Comparison of ENCODE assay signal across 14 cellular contexts in genomic region chr1:79633456-79633855, GRCh38.
A peak's percentile ranks its signal among the peaks of the same experiment; 100 is the strongest.
DNase-seq lines count a peak whose midpoint lies in the region; ATAC-seq and TF ChIP-seq lines count a peak whose summit lies in the region.
"Had no signal": no experiment of that assay in that cellular context is flagged by ENCODE, and none has a peak within 500 bp of the region (broad histone marks: within the 10 kb centered on the region; RNA-seq: fewer than 3 reads in every experiment).

No MANE protein-coding gene starts in this region.

- DNase-seq in BJ (ENCODE audit: low read depth): peak; percentile 44
- peak; percentile 61 for DNase-seq in amniotic epithelial cell (ENCODE audit: low read depth)
- DNase-seq in iris pigment epithelial cell (ENCODE audit: low read depth): peak; percentile 35
- no peak for DNase-seq in stimulated activated naive CD4-positive, alpha-beta T cell treated with Interleukin-2 at 50 U/mL for 16 hours (lab: John Stamatoyannopoulos, UW)
- DNase-seq in cardiac septum (ENCODE audit: low spot score): no peak
- no peak for DNase-seq in Kasumi-1 (lab: John Stamatoyannopoulos, UW)
- DNase-seq: amygdala, islet precursor cell, NCI-H446, spleen had no signal

- POLR2A ChIA-PET in BJ (lab: Charles Lee): no interaction called here

- H3K4me3 ChIP-seq in BJ (ENCODE audit: low read depth, low read length): no peak overlapping the region
- H3K4me3 ChIP-seq: spleen had no signal

- intact Hi-C loops in cardiac septum (cut with DNase I): no loop called here

- no peak for TF ChIP-seq CTCF in BJ (IDR thresholded peaks at IDR 0.05; ENCODE audit: insufficient read depth, low read depth, low read length)

- H3K27me3 ChIP-seq in BJ (ENCODE audit: control insufficient read depth, insufficient read depth, low read length): no peaks in the 10 kb centered on the region
- H3K27me3 ChIP-seq: spleen had no signal

- ATAC-seq in HG03159 (IDR thresholded peaks at IDR 0.05; ENCODE audit: unreplicated experiment) (peak; percentile 44), GM21423 (IDR thresholded peaks at IDR 0.05; ENCODE audit: unreplicated experiment) (no peak)
- ATAC-seq: natural killer cell treated with Interleukin-12 subunit alpha and Interleukin-12 subunit beta and Interleukin-15 and Interleukin-18, amount 100 ng/mL, for 72 hours; Right ventricle myocardium inferior had no signal

- H3K36me3 ChIP-seq in BJ (ENCODE audit: control insufficient read depth, insufficient read depth, low read length): no peaks in the 10 kb centered on the region
- H3K36me3 ChIP-seq: spleen had no signal

- CTCF ChIA-PET in BJ (lab: Yijun Ruan, JAX): no interaction called here

Comparison
In these comparisons a context has a peak if more than half of its experiments do, and no peak if none do; other contexts are left out.
1. DNase-seq: peak in BJ (single experiment), amniotic epithelial cell (single experiment) and iris pigment epithelial cell (single experiment); none in stimulated activated naive CD4-positive, alpha-beta T cell treated with Interleukin-2 at 50 U/mL for 16 hours (single experiment), cardiac septum (single experiment) and Kasumi-1 (0 of 2).